ENCODE assay signal across 32 cellular contexts in the genomic region with DNA sequence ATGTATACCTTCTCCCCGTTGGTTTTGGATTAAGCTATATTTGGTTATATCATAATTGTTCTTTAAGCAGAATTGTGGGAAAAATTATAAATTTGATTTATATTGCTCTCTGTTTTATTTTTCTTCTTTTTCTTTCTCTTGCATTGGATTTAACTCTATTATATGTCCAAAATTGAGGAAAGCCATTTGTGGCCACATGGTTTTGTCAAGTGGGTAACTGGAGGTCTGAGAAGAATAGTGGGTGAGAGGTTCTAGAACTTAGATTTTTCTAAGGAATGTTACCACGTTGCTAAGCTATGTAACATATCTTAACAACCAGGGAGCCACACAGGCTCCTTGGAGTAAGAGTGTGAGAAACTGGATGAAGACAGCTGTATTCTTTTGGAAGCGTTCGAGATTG. TPM values are rescaled to one million over a fixed set of nuclear protein-coding genes. Genes with fewer than 3 reads are reported as not detected.
"Had no signal": no experiment of that assay in that cellular context is flagged by ENCODE, and none has a peak within 500 bp of the region (broad histone marks: within the 10 kb centered on the region; RNA-seq: fewer than 3 reads in every experiment).

Gene C4orf17, plus strand, starts transcription at position 301 of the 400 bp plus-strand sequence. CDS start 2,061 bp downstream, outside the sequence.

- H3K9me3 ChIP-seq: colonic mucosa, esophagus squamous epithelium, gastrocnemius medialis, left lung, lower lobe of right lung, mucosa of descending colon had no signal

- H3K36me3 Mint-ChIP-seq: mesothelial cell of epicardium had no signal

- H3K4me3 ChIP-seq: colonic mucosa, esophagus squamous epithelium, gastrocnemius medialis, heart right ventricle, left lung, lower lobe of right lung, mucosa of descending colon had no signal

- H3K9me3 Mint-ChIP-seq: dendritic cell treated with granulocyte-macrophage colony-stimulating factor and Interleukin-4, amounts not matched to agents 40 ng/mL and 50 ng/mL, for 4 days; endodermal cell had no signal

- ATAC-seq: effector memory CD8-positive, alpha-beta T cell; esophagus mucosa; gastrocnemius medialis; heart right ventricle; left cardiac atrium; left lung; left ventricle myocardium superior; lower lobe of right lung; mucosa of descending colon had no signal

- H3K4me3 Mint-ChIP-seq: dendritic cell treated with granulocyte-macrophage colony-stimulating factor and Interleukin-4, amounts not matched to agents 40 ng/mL and 50 ng/mL, for 4 days; effector memory CD8-positive, alpha-beta T cell; endodermal cell; mesothelial cell of epicardium had no signal

- DNase-seq: colonic mucosa; cortex of kidney; effector CD8-positive, alpha-beta T cell; effector memory CD8-positive, alpha-beta T cell; endodermal cell; erythroblast; esophagus squamous epithelium; foreskin fibroblast; foreskin melanocyte; gastrocnemius medialis; glutamatergic neuron; head of caudate nucleus; heart right ventricle; hippocampal formation; left cardiac atrium; left lung; left ventricle myocardium superior; lower lobe of right lung; mesenchymal stem cell; mucosa of descending colon had no signal

- H3K4me1 Mint-ChIP-seq: endodermal cell, mesothelial cell of epicardium had no signal

- H3K27ac ChIP-seq: colonic mucosa, epithelial cell of prostate, esophagus squamous epithelium, gastrocnemius medialis, heart right ventricle, left lung, lower lobe of right lung had no signal

- H3K36me3 ChIP-seq: colonic mucosa, esophagus squamous epithelium, gastrocnemius medialis, heart right ventricle, left lung, lower lobe of right lung had no signal

- H3K4me1 ChIP-seq: colonic mucosa, gastrocnemius medialis, heart right ventricle, left lung, lower lobe of right lung had no signal

- H3K27me3 ChIP-seq: colonic mucosa, esophagus squamous epithelium, gastrocnemius medialis, left lung had no signal

- H3K27ac Mint-ChIP-seq: dendritic cell treated with granulocyte-macrophage colony-stimulating factor and Interleukin-4, amounts not matched to agents 40 ng/mL and 50 ng/mL, for 4 days; effector memory CD8-positive, alpha-beta T cell; endodermal cell; mesothelial cell of epicardium had no signal

RNA-seq across cellular contexts. Expression of gene C4orf17, which starts in this region (rescaled TPM):
- total RNA-seq: colonic mucosa, dermis microvascular lymphatic vessel endothelial cell, endodermal cell, esophagus mucosa, esophagus squamous epithelium, gastrocnemius medialis, glomerular endothelial cell, heart right ventricle, kidney epithelial cell, left cardiac atrium, left lung, left ventricle myocardium superior, lower leg skin, lower lobe of right lung, lung microvascular endothelial cell, mesenteric fat pad, mesothelial cell of epicardium, mucosa of descending colon, myocyte had no signal
- polyA plus RNA-seq: heart right ventricle, keratinocyte had no signal
